In genomic region chr3:63042866-63043265, GRCh38 we compare ENCODE assay signal across 27 cellular contexts.
"Had no signal": no experiment of that assay in that cellular context is flagged by ENCODE, and none has a peak within 500 bp of the region (broad histone marks: within the 10 kb centered on the region; RNA-seq: fewer than 3 reads in every experiment).

No MANE protein-coding gene starts in this region.

- H3K9me3 Mint-ChIP-seq: activated CD4-positive, alpha-beta memory T cell treated with anti-CD3 and anti-CD28 coated beads, Interleukin-2, amount 10 ng/mL, durations not matched to agents 7 days and 5 days; activated naive CD8-positive, alpha-beta T cell treated with anti-CD3 and anti-CD28 coated beads, Interleukin-2, amount 50 U/mL, for 24 hours; T-helper 1 cell treated with Interleukin-12 subunit alpha and Interleukin-12 subunit beta and Interleukin-4 antibody, amounts not matched to agents 30 μg/mL and 1 μg/mL, for 36 hours had no signal

- ATAC-seq: activated naive CD8-positive, alpha-beta T cell treated with anti-CD3 and anti-CD28 coated beads, Interleukin-2, amount 50 U/mL, for 24 hours; activated T-cell treated with anti-CD3 and anti-CD28 coated beads, Interleukin-2, amount 50 U/mL, for 72 hours; body of pancreas; effector memory CD8-positive, alpha-beta T cell; gastroesophageal sphincter; WTC11 had no signal

- H3K36me3 Mint-ChIP-seq: activated naive CD4-positive, alpha-beta T cell treated with anti-CD3 and anti-CD28 coated beads, Interleukin-2, amount 50 U/mL, for 24 hours; activated naive CD8-positive, alpha-beta T cell treated with anti-CD3 and anti-CD28 coated beads for 36 hours had no signal

- DNase-seq: activated CD4-positive, alpha-beta memory T cell treated with anti-CD3 and anti-CD28 coated beads, Interleukin-2, amount 10 ng/mL, durations not matched to agents 7 days and 5 days; activated CD4-positive, alpha-beta T cell treated with anti-CD3 and anti-CD28 coated beads for 1 hour; activated CD4-positive, alpha-beta T cell treated with anti-CD3 and anti-CD28 coated beads for 4 hours; activated CD4-positive, alpha-beta T cell treated with anti-CD3 and anti-CD28 coated beads, Interleukin-2, amount 10 ng/mL, durations not matched to agents 7 days and 5 days; activated CD4-positive, alpha-beta T cell treated with anti-CD3 and anti-CD28 coated beads, Interleukin-2, amount 50 U/mL, for 4 hours; activated CD8-positive, alpha-beta memory T cell treated with anti-CD3 and anti-CD28 coated beads, Interleukin-2, amount 50 U/mL, for 48 hours; activated effector memory CD4-positive, alpha-beta T cell treated with Interleukin-2 at 50 U/mL for 16 hours; activated gamma-delta T cell treated with Interleukin-2 at 50 U/mL for 16 hours; activated naive CD4-positive, alpha-beta T cell treated with Interleukin-2 at 50 U/mL for 16 hours; activated naive CD8-positive, alpha-beta T cell treated with anti-CD3 and anti-CD28 coated beads for 36 hours; activated naive CD8-positive, alpha-beta T cell treated with anti-CD3 and anti-CD28 coated beads, Interleukin-2, amount 50 U/mL, for 24 hours; activated T-cell treated with anti-CD3 and anti-CD28 coated beads for 4 hours; activated T-cell treated with anti-CD3 and anti-CD28 coated beads, Interleukin-2, amount 50 U/mL, for 24 hours; activated T-cell treated with anti-CD3 and anti-CD28 coated beads, Interleukin-2, amount 50 U/mL, for 72 hours; aorta; cortex of kidney; dermis blood vessel endothelial cell; effector CD4-positive, alpha-beta T cell; effector memory CD8-positive, alpha-beta T cell; esophagus squamous epithelium; foreskin melanocyte; T-helper 9 cell had no signal

- H3K4me3 Mint-ChIP-seq: activated CD4-positive, alpha-beta memory T cell treated with anti-CD3 and anti-CD28 coated beads, Interleukin-2, amount 10 ng/mL, durations not matched to agents 7 days and 5 days; activated CD4-positive, alpha-beta T cell treated with anti-CD3 and anti-CD28 coated beads, Interleukin-2, amount 10 ng/mL, durations not matched to agents 7 days and 5 days; activated naive CD4-positive, alpha-beta T cell treated with anti-CD3 and anti-CD28 coated beads, Interleukin-2, amount 50 U/mL, for 24 hours; activated naive CD8-positive, alpha-beta T cell treated with anti-CD3 and anti-CD28 coated beads for 36 hours; activated naive CD8-positive, alpha-beta T cell treated with anti-CD3 and anti-CD28 coated beads, Interleukin-2, amount 50 U/mL, for 24 hours; activated T-cell treated with anti-CD3 and anti-CD28 coated beads, Interleukin-2, amount 50 U/mL, for 24 hours; activated T-cell treated with anti-CD3 and anti-CD28 coated beads, Interleukin-2, amount 50 U/mL, for 72 hours; effector memory CD8-positive, alpha-beta T cell; T-helper 1 cell treated with Interleukin-12 subunit alpha and Interleukin-12 subunit beta and Interleukin-4 antibody, amounts not matched to agents 30 μg/mL and 1 μg/mL, for 36 hours; WTC11 had no signal

- H3K27ac Mint-ChIP-seq: activated CD4-positive, alpha-beta memory T cell treated with anti-CD3 and anti-CD28 coated beads, Interleukin-2, amount 10 ng/mL, durations not matched to agents 7 days and 5 days; activated CD4-positive, alpha-beta T cell treated with anti-CD3 and anti-CD28 coated beads, Interleukin-2, amount 10 ng/mL, durations not matched to agents 7 days and 5 days; activated naive CD4-positive, alpha-beta T cell treated with anti-CD3 and anti-CD28 coated beads, Interleukin-2, amount 50 U/mL, for 24 hours; activated naive CD8-positive, alpha-beta T cell treated with anti-CD3 and anti-CD28 coated beads for 36 hours; activated naive CD8-positive, alpha-beta T cell treated with anti-CD3 and anti-CD28 coated beads, Interleukin-2, amount 50 U/mL, for 24 hours; activated T-cell treated with anti-CD3 and anti-CD28 coated beads, Interleukin-2, amount 50 U/mL, for 24 hours; activated T-cell treated with anti-CD3 and anti-CD28 coated beads, Interleukin-2, amount 50 U/mL, for 72 hours; effector memory CD8-positive, alpha-beta T cell; T-helper 1 cell treated with Interleukin-12 subunit alpha and Interleukin-12 subunit beta and Interleukin-4 antibody, amounts not matched to agents 30 μg/mL and 1 μg/mL, for 36 hours; WTC11 had no signal

- H3K27me3 Mint-ChIP-seq: activated CD4-positive, alpha-beta memory T cell treated with anti-CD3 and anti-CD28 coated beads, Interleukin-2, amount 10 ng/mL, durations not matched to agents 7 days and 5 days; activated CD4-positive, alpha-beta T cell treated with anti-CD3 and anti-CD28 coated beads, Interleukin-2, amount 10 ng/mL, durations not matched to agents 7 days and 5 days; activated naive CD4-positive, alpha-beta T cell treated with anti-CD3 and anti-CD28 coated beads, Interleukin-2, amount 50 U/mL, for 24 hours; activated naive CD8-positive, alpha-beta T cell treated with anti-CD3 and anti-CD28 coated beads for 36 hours; activated naive CD8-positive, alpha-beta T cell treated with anti-CD3 and anti-CD28 coated beads, Interleukin-2, amount 50 U/mL, for 24 hours; activated T-cell treated with anti-CD3 and anti-CD28 coated beads, Interleukin-2, amount 50 U/mL, for 24 hours; effector memory CD8-positive, alpha-beta T cell had no signal

- H3K4me1 Mint-ChIP-seq: activated CD4-positive, alpha-beta memory T cell treated with anti-CD3 and anti-CD28 coated beads, Interleukin-2, amount 10 ng/mL, durations not matched to agents 7 days and 5 days; activated CD4-positive, alpha-beta T cell treated with anti-CD3 and anti-CD28 coated beads, Interleukin-2, amount 10 ng/mL, durations not matched to agents 7 days and 5 days; activated naive CD4-positive, alpha-beta T cell treated with anti-CD3 and anti-CD28 coated beads, Interleukin-2, amount 50 U/mL, for 24 hours; activated naive CD8-positive, alpha-beta T cell treated with anti-CD3 and anti-CD28 coated beads for 36 hours; activated naive CD8-positive, alpha-beta T cell treated with anti-CD3 and anti-CD28 coated beads, Interleukin-2, amount 50 U/mL, for 24 hours had no signal
